8 cellular contexts compared by ENCODE assay signal in the genomic region with DNA sequence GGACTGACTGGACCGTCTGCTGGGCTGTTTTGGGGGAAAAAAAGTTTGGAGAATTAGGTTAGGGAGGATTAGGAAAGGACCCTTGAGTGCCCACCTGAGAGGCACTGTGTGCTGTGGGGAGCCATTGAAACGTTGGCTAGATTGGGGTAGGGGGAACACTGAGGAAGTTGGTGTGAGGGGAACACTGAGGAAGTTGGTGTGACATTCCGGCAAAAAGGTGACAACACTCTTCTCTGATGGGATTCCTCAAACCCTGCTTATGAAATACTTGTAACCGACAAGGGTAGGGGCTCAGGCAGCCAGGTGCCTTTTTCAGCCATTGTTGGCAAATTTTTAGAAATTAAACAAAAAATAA. TPM values are rescaled to one million over a fixed set of nuclear protein-coding genes. Genes with fewer than 3 reads are reported as not detected.
DNase-seq lines count a peak whose midpoint lies in the region; ATAC-seq and TF ChIP-seq lines count a peak whose summit lies in the region.

No MANE protein-coding gene starts in this region.

- H3K36me3 ChIP-seq in SK-N-SH (replicated peaks in 1 of 2; ENCODE audit: control insufficient read depth in 1 of 2, insufficient read depth in 2 of 2, low read length in 1 of 2) (no peaks in the 10 kb centered on the region), subcutaneous abdominal adipose tissue (ENCODE audit: control insufficient read depth in 5 of 5, insufficient read depth in 5 of 5, low read length in 5 of 5) (peaks cover 0 to 5% (median 0%) of the 10 kb centered on the region in 5 donors)

- H3K9me3 Mint-ChIP-seq in activated naive CD8-positive, alpha-beta T cell (ENCODE audit: low read depth), result no peaks in the 10 kb centered on the region
- H3K9me3 Mint-ChIP-seq in immature natural killer cell, result no peaks in the 10 kb centered on the region

- peak overlapping the region; percentile 79 for H3K9ac ChIP-seq in SK-N-SH
- H3K9ac ChIP-seq in subcutaneous abdominal adipose tissue (ENCODE audit: low read length in 5 of 5), result peak overlapping the region; percentile 93 to 100 (median 96)

- H4K20me1 ChIP-seq in SK-N-SH (ENCODE audit: insufficient read depth), result no peaks in the 10 kb centered on the region

- no peak for TF ChIP-seq RAD21 in SK-N-SH (IDR thresholded peaks at IDR 0.05; ENCODE audit: low read length)

- H3K9me3 ChIP-seq in SK-N-SH, result no peaks in the 10 kb centered on the region
- no peaks in the 10 kb centered on the region for H3K9me3 ChIP-seq in subcutaneous abdominal adipose tissue (ENCODE audit: control insufficient read depth in 5 of 5, low read length in 5 of 5)

- no peak for ATAC-seq in SK-N-SH treated with all-trans-retinoic acid at 6 μM for 48 hours

- TF ChIP-seq EP300 in SK-N-SH (IDR thresholded peaks at IDR 0.05; ENCODE audit: borderline replicate concordance in 1 of 2, low read depth in 1 of 2, low read length in 1 of 2), result no peak

- H3K79me2 ChIP-seq in SK-N-SH (ENCODE audit: insufficient read depth), result no peaks in the 10 kb centered on the region; the same call in 1 of the 2 replicates

- no peaks in the 10 kb centered on the region for H3K9me2 ChIP-seq in SK-N-SH

- peak overlapping the region; percentile 94 for H3K4me3 Mint-ChIP-seq in activated naive CD8-positive, alpha-beta T cell
- H3K4me3 Mint-ChIP-seq in immature natural killer cell, result peak overlapping the region; percentile 86 to 92 (median 91)

- peaks cover 12% of the 10 kb centered on the region for H3F3A ChIP-seq in SK-N-SH (replicated peaks; ENCODE audit: insufficient read depth)

- POLR2A ChIA-PET in SK-N-SH (lab: Yijun Ruan, JAX), result no interaction called here

- no peaks in the 10 kb centered on the region for H3K27me3 ChIP-seq in SK-N-SH (ENCODE audit: insufficient read depth)
- H3K27me3 ChIP-seq in subcutaneous abdominal adipose tissue (ENCODE audit: control insufficient read depth in 5 of 5, insufficient read depth in 4 of 5, low read length in 5 of 5), result no peaks in the 10 kb centered on the region

- WGBS in SK-N-SH (ENCODE audit: low lambda C conversion rate), result 45% methylated on average over 4 of the region's 4 CpGs

- peaks cover 12% of the 10 kb centered on the region for H3K4me1 Mint-ChIP-seq in activated naive CD8-positive, alpha-beta T cell (ENCODE audit: low read depth)
- H3K4me1 Mint-ChIP-seq in immature natural killer cell, result peaks cover 12 to 23% of the 10 kb centered on the region in 2 donors

- CTCF ChIA-PET in SK-N-SH (lab: Yijun Ruan, JAX), result interaction anchor here (1.2 kb wide), 1 partner anchor 68 kb away, joined by 4 read pairs; no protein-coding TSS in a partner anchor

- peak overlapping the region; percentile 86 for H3K4me2 ChIP-seq in SK-N-SH

- H3K36me3 Mint-ChIP-seq in activated naive CD8-positive, alpha-beta T cell, result no peaks in the 10 kb centered on the region
- H3K36me3 Mint-ChIP-seq in immature natural killer cell, result peaks cover 0 to 4% (median 3%) of the 10 kb centered on the region in 3 donors

- no peak for DNase-seq in SK-N-SH
- no peak for DNase-seq in immature natural killer cell
- DNase-seq in cortex of kidney (lab: John Stamatoyannopoulos, UW), result no peak
- DNase-seq in inferior parietal cortex (ENCODE audit: extremely low spot score), result no peak
- DNase-seq in cerebellar nuclear complex (lab: John Stamatoyannopoulos, UW), result no peak

- TF ChIP-seq CTCF in SK-N-SH (IDR thresholded peaks at IDR 0.05), result no peak

- no peaks in the 10 kb centered on the region for H3K27me3 Mint-ChIP-seq in activated naive CD8-positive, alpha-beta T cell
- peaks cover 15 to 17% (median 17%) of the 10 kb centered on the region in 3 donors for H3K27me3 Mint-ChIP-seq in immature natural killer cell (ENCODE audit: low read depth in 3 of 3)

- peak overlapping the region; percentile 81 to 92 for H3K4me3 ChIP-seq in SK-N-SH (ENCODE audit: low read depth in 2 of 2, low read length in 1 of 2)
- H3K4me3 ChIP-seq in subcutaneous abdominal adipose tissue (ENCODE audit: low read depth in 1 of 5, low read length in 5 of 5), result peak overlapping the region; percentile 84 to 93 (median 87)

- H3K4me1 ChIP-seq in SK-N-SH (ENCODE audit: control insufficient read depth in 1 of 2, insufficient read depth in 2 of 2, low read depth in 1 of 2, low read length in 1 of 2) (peaks cover 0 to 18% of the 10 kb centered on the region in 2 experiments; a peak in 2 of 4 replicates), subcutaneous abdominal adipose tissue (ENCODE audit: control insufficient read depth in 5 of 5, insufficient read depth in 5 of 5, low read length in 5 of 5) (peaks cover 2 to 45% (median 43%) of the 10 kb centered on the region in 5 donors)

- peak overlapping the region; percentile 97 for H2AFZ ChIP-seq in SK-N-SH (ENCODE audit: low read depth)

- H3K27ac Mint-ChIP-seq in activated naive CD8-positive, alpha-beta T cell, result peak overlapping the region; percentile 68
- peak overlapping the region; percentile 5 to 96 (median 92) for H3K27ac Mint-ChIP-seq in immature natural killer cell

- peak overlapping the region; percentile 66 to 78 for H3K27ac ChIP-seq in SK-N-SH (ENCODE audit: low read depth in 2 of 2, low read length in 1 of 2)
- H3K27ac ChIP-seq in subcutaneous abdominal adipose tissue (ENCODE audit: low read depth, low read length), result peak overlapping the region; percentile 100

TF ChIP-seq in SK-N-SH, 30 proteins besides CTCF, POLR2A, EP300 and RAD21:
- TF ChIP-seq TEAD4 (IDR thresholded peaks at IDR 0.05; ENCODE audit: borderline replicate concordance, insufficient read depth), result no peak
- no peak for TF ChIP-seq JUND (IDR thresholded peaks at IDR 0.05)
- no peak for TF ChIP-seq ELF1 (IDR thresholded peaks at IDR 0.05)
- no peak for TF ChIP-seq EZH2phosphoT487 (IDR thresholded peaks at IDR 0.05; ENCODE audit: borderline replicate concordance, low read depth)

TF ChIP-seq in SK-N-SH treated with all-trans-retinoic acid at 6 μM for 48 hours, 23 proteins besides CTCF, POLR2A, EP300 and RAD21 (continues in another document):
- TF ChIP-seq ARNTL (CRISPR knock-in tag; IDR thresholded peaks at IDR 0.05; ENCODE audit: borderline replicate concordance, low read depth) (no peak), BACH2 (CRISPR knock-in tag; IDR thresholded peaks at IDR 0.05; ENCODE audit: borderline replicate concordance) (no peak), ZNF565 (CRISPR knock-in tag; conservative IDR thresholded peaks at IDR 0.05; ENCODE audit: low read depth) (no peak), OSR1 (CRISPR knock-in tag; IDR thresholded peaks at IDR 0.05) (no peak), TCF4 (CRISPR knock-in tag; IDR thresholded peaks at IDR 0.05; ENCODE audit: borderline replicate concordance) (no peak), RARB (CRISPR knock-in tag; IDR thresholded peaks at IDR 0.05) (no peak), ISL1 (CRISPR knock-in tag; IDR thresholded peaks at IDR 0.05) (no peak), TSHZ2 (CRISPR knock-in tag; IDR thresholded peaks at IDR 0.05) (no peak), TOX (CRISPR knock-in tag; IDR thresholded peaks at IDR 0.05; ENCODE audit: borderline replicate concordance) (no peak), CREB5 (CRISPR knock-in tag; IDR thresholded peaks at IDR 0.05; ENCODE audit: low read depth) (no peak), PPARA (CRISPR knock-in tag; IDR thresholded peaks at IDR 0.05; ENCODE audit: borderline replicate concordance) (no peak)

RNA-seq across cellular contexts. Expression of gene CYSTM1, which starts 1.0 kb away (rescaled TPM):
- 27.1 and 29.3 TPM in 2 replicates for polyA plus RNA-seq in SK-N-SH (2012; rRNA removed)
- 22.0 and 22.6 TPM in 2 replicates for polyA plus RNA-seq in SK-N-SH (2012; cell fraction: cytosol; rRNA removed)
- 9.9 and 20.2 TPM in 2 replicates for polyA plus RNA-seq in SK-N-SH (2012; cell fraction: nucleus; rRNA removed)
- polyA plus RNA-seq in immature natural killer cell, result 10 to 100 TPM in 1 of 3 donors, 1 to 10 TPM in 2; 3.9 to 11.0 (median 7.1) TPM

RNA-seq across cellular contexts. Expression of gene IGIP, which starts 50.3 kb away (rescaled TPM):
- polyA plus RNA-seq in SK-N-SH (2012; rRNA removed) (0.72 and 0.99 TPM in 2 replicates), immature natural killer cell (under 1 TPM in 1 of 3 donors, not detected in 2; 0.35 TPM)
- 0.98 and 1.1 TPM in 2 replicates for polyA plus RNA-seq in SK-N-SH (2012; cell fraction: cytosol; rRNA removed)
- 1.8 and 3.3 TPM in 2 replicates for polyA plus RNA-seq in SK-N-SH (2012; cell fraction: nucleus; rRNA removed)
